Comparison of ENCODE assay signal across 9 cellular contexts in genomic region chr11:66720223-66720898, GRCh38. TPM values are rescaled to one million over a fixed set of nuclear protein-coding genes. Genes with fewer than 3 reads are reported as not detected.
DNase-seq lines count a peak whose midpoint lies in the region; ATAC-seq lines count a peak whose summit lies in the region.
"Had no signal": no experiment of that assay in that cellular context is flagged by ENCODE, and none has a peak within 500 bp of the region (broad histone marks: within the 10 kb centered on the region; RNA-seq: fewer than 3 reads in every experiment).

No MANE protein-coding gene starts in this region.

- DNase-seq in DMS153 treated with DMSO at 0.1 percent for 48 hours (lab: John Stamatoyannopoulos, UW; ENCODE audit: unreplicated experiment) (peak; percentile 91), NCI-H128 (lab: John Stamatoyannopoulos, UW; ENCODE audit: unreplicated experiment) (peak; percentile 93), glomerular endothelial cell (ENCODE audit: extremely low read depth, low read depth, low spot score) (peak; percentile 25), mesenteric fat pad (ENCODE audit: low spot score) (no peak)
- DNase-seq in activated CD4-positive, alpha-beta T cell treated with anti-CD3 and anti-CD28 coated beads, Interleukin-2, amount 50 U/mL, for 48 hours: peak; percentile 57 to 69

- no peak overlapping the region for H3K4me3 ChIP-seq in skin epidermis
- H3K4me3 ChIP-seq: upper lobe of left lung had no signal

- H3K27ac ChIP-seq in skin epidermis: peak overlapping the region in 15 of 21 experiments; percentile 10 to 88 (median 59)
- H3K27ac ChIP-seq: upper lobe of left lung had no signal

- ATAC-seq in HG02973 (IDR thresholded peaks at IDR 0.05; ENCODE audit: unreplicated experiment) (no peak), GM19397 (IDR thresholded peaks at IDR 0.05; ENCODE audit: unreplicated experiment) (no peak)

RNA-seq across cellular contexts. Expression of gene SPTBN2, which starts 8.7 kb away (rescaled TPM):
- total RNA-seq in glomerular endothelial cell (47.7 and 63.2 TPM in 2 replicates), mesenteric fat pad (8.3 TPM)

RNA-seq across cellular contexts. Expression of gene RBM4B, which starts 42.7 kb away (rescaled TPM):
- total RNA-seq in glomerular endothelial cell (16.6 and 16.7 TPM in 2 replicates), mesenteric fat pad (8.0 TPM)
